In the genomic region with DNA sequence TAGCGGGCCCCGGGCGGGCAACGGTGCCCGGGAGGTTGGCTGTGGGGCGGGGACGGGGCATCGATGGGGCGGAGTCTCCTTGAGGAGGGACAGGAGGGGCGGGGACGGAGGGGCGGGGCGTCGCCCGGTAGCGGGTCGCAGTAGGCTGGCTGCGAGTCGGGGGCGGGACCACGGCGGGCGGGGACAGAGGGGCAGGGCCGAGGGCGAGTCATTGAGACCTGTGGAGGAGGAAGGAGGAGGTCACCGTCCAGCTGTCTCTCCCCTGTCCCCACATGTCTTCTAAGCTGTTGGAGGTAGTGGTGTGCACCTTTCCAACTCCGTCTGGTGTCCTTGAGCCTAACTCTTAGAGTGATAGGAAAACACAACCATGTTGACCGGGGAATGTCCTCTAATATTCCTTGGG, we compare ENCODE assay signal across 1 cellular context.
TF ChIP-seq lines count a peak whose summit lies in the region.

A gene (minus strand): TSS at position 54 of the 403 bp plus-strand sequence. CDS start 284 bp downstream, outside the sequence.

TF ChIP-seq in GM12878, 131 proteins besides CTCF, POLR2A, EP300 and RAD21 (continued from another document):
- TF ChIP-seq, protein P1, sequence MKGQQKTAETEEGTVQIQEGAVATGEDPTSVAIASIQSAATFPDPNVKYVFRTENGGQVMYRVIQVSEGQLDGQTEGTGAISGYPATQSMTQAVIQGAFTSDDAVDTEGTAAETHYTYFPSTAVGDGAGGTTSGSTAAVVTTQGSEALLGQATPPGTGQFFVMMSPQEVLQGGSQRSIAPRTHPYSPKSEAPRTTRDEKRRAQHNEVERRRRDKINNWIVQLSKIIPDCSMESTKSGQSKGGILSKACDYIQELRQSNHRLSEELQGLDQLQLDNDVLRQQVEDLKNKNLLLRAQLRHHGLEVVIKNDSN (IDR thresholded peaks at IDR 0.05; ENCODE audit: borderline replicate concordance, extremely low read length, insufficient read depth, low read depth, low read length): no peak
- TF ChIP-seq, protein P2, sequence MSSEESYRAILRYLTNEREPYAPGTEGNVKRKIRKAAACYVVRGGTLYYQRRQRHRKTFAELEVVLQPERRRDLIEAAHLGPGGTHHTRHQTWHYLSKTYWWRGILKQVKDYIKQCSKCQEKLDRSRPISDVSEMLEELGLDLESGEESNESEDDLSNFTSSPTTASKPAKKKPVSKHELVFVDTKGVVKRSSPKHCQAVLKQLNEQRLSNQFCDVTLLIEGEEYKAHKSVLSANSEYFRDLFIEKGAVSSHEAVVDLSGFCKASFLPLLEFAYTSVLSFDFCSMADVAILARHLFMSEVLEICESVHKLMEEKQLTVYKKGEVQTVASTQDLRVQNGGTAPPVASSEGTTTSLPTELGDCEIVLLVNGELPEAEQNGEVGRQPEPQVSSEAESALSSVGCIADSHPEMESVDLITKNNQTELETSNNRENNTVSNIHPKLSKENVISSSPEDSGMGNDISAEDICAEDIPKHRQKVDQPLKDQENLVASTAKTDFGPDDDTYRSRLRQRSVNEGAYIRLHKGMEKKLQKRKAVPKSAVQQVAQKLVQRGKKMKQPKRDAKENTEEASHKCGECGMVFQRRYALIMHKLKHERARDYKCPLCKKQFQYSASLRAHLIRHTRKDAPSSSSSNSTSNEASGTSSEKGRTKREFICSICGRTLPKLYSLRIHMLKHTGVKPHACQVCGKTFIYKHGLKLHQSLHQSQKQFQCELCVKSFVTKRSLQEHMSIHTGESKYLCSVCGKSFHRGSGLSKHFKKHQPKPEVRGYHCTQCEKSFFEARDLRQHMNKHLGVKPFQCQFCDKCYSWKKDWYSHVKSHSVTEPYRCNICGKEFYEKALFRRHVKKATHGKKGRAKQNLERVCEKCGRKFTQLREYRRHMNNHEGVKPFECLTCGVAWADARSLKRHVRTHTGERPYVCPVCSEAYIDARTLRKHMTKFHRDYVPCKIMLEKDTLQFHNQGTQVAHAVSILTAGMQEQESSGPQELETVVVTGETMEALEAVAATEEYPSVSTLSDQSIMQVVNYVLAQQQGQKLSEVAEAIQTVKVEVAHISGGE (CRISPR knock-in tag; IDR thresholded peaks at IDR 0.05): no peak
